Comparison of ENCODE assay signal across 8 cellular contexts in genomic region chr1:11037740-11038182, GRCh38. TPM values are rescaled to one million over a fixed set of nuclear protein-coding genes. Genes with fewer than 3 reads are reported as not detected.
DNase-seq lines count a peak whose midpoint lies in the region; ATAC-seq and TF ChIP-seq lines count a peak whose summit lies in the region.

No MANE protein-coding gene starts in this region.

- no peaks in the 10 kb centered on the region for H3K9me3 ChIP-seq in lower lobe of right lung

- H3K36me3 ChIP-seq in lower lobe of right lung = no peaks in the 10 kb centered on the region

- TF ChIP-seq CTCF in dorsolateral prefrontal cortex (IDR thresholded peaks at IDR 0.05 in 54 of 56, conservative IDR thresholded peaks at IDR 0.05 in 2 of 56; ENCODE audit: low read depth in 1 of 56, partially characterized antibody in 56 of 56) = peak; percentile 75 to 99 (median 96)
- peak; percentile 95 for TF ChIP-seq CTCF in lower lobe of right lung (IDR thresholded peaks at IDR 0.05)

- intact Hi-C loops in dorsolateral prefrontal cortex (cut with DNase I) = loop anchor here (2.0 to 10.0 kb wide), 3 partner anchors 605 to 677 kb away; no protein-coding TSS in a partner anchor
- intact Hi-C loops in lower lobe of right lung (cut with DNase I) = no loop called here

- peak; percentile 70 for DNase-seq in DMS79 (lab: John Stamatoyannopoulos, UW)
- DNase-seq in NCI-H748 (lab: John Stamatoyannopoulos, UW; ENCODE audit: unreplicated experiment) = peak; percentile 71
- peak; percentile 87 to 89 for DNase-seq in activated CD4-positive, alpha-beta T cell treated with anti-CD3 and anti-CD28 coated beads, Interleukin-2, amount 50 U/mL, for 4 hours
- peak; percentile 82 to 94 (median 88) for DNase-seq in dorsolateral prefrontal cortex
- DNase-seq in lower lobe of right lung = peak; percentile 90
- peak; percentile 79 to 85 (median 81) for DNase-seq in stimulated activated CD4-positive, alpha-beta T cell treated with anti-CD3 and anti-CD28 coated beads, TNF-alpha, amount 100 ng/mL, for 48 hours (ENCODE audit: low read depth in 3 of 3)

- no peaks in the 10 kb centered on the region for H3K27me3 ChIP-seq in dorsolateral prefrontal cortex
- no peaks in the 10 kb centered on the region for H3K27me3 ChIP-seq in lower lobe of right lung (ENCODE audit: low read depth)

- peaks cover 4% of the 10 kb centered on the region for H3K4me1 ChIP-seq in lower lobe of right lung

- no peak overlapping the region for H3K4me3 ChIP-seq in dorsolateral prefrontal cortex
- H3K4me3 ChIP-seq in lower lobe of right lung = no peak overlapping the region

- ATAC-seq in HG03565 (IDR thresholded peaks at IDR 0.05; ENCODE audit: unreplicated experiment) (peak; percentile 51), lower lobe of right lung (peak; percentile 94), HG03095 (IDR thresholded peaks at IDR 0.05; ENCODE audit: unreplicated experiment) (no peak)

- H3K27ac ChIP-seq in dorsolateral prefrontal cortex (peak overlapping the region in 1 of 59 donors; percentile 44), lower lobe of right lung (no peak overlapping the region)

RNA-seq across cellular contexts. Expression of gene MASP2, which starts 9.3 kb away (rescaled TPM):
- total RNA-seq in dorsolateral prefrontal cortex = 1 to 10 TPM in 5 of 120 experiments, under 1 TPM in 18, not detected in 97; 0.20 to 4.8 (median 0.59) TPM
- not detected for total RNA-seq in lower lobe of right lung

RNA-seq across cellular contexts. Expression of gene SRM, which starts 22.1 kb away (rescaled TPM):
- total RNA-seq in dorsolateral prefrontal cortex = 10 to 100 TPM; 32.9 to 80.2 (median 52.9) TPM
- total RNA-seq in lower lobe of right lung = 38.7 TPM

RNA-seq across cellular contexts. Expression of gene TARDBP, which starts 25.3 kb away (rescaled TPM):
- total RNA-seq in dorsolateral prefrontal cortex = 100 to 1,000 TPM; 130 to 197 (median 159) TPM
- total RNA-seq in lower lobe of right lung = 117 TPM
